ENCODE assay signal across 21 cellular contexts in genomic region chr5:2388005-2388361, GRCh38.
DNase-seq lines count a peak whose midpoint lies in the region; TF ChIP-seq lines count a peak whose summit lies in the region.
"Had no signal": no experiment of that assay in that cellular context is flagged by ENCODE, and none has a peak within 500 bp of the region (broad histone marks: within the 10 kb centered on the region; RNA-seq: fewer than 3 reads in every experiment).

No MANE protein-coding gene starts in this region.

- H4K8ac ChIP-seq in neuronal stem cell (ENCODE audit: low read depth, low read length) = no peak overlapping the region

- no peak overlapping the region for H3K4me3 ChIP-seq in neuronal stem cell (ENCODE audit: low read length in 2 of 2)
- peak overlapping the region in 1 of 4 donors; percentile 22 for H3K4me3 ChIP-seq in Peyer's patch

- peak overlapping the region; percentile 50 for H3K14ac ChIP-seq in neuronal stem cell (ENCODE audit: low read length)

- H3K4me1 ChIP-seq in neuronal stem cell (ENCODE audit: control insufficient read depth in 2 of 2, insufficient read depth in 1 of 2, low read depth in 1 of 2, low read length in 2 of 2) (peaks cover 10 to 15% of the 10 kb centered on the region in 2 donors), Peyer's patch (no peaks in the 10 kb centered on the region)

- peak overlapping the region; percentile 78 for H2BK5ac ChIP-seq in neuronal stem cell (ENCODE audit: low read length)

- H3K4ac ChIP-seq in neuronal stem cell (ENCODE audit: low read length) = no peak overlapping the region

- no peak overlapping the region for H4K91ac ChIP-seq in neuronal stem cell (ENCODE audit: low read depth, low read length, poor library complexity)

- H2BK120ac ChIP-seq in neuronal stem cell (ENCODE audit: low read depth, low read length) = no peak overlapping the region

- H3K79me1 ChIP-seq in neuronal stem cell (ENCODE audit: low read depth, low read length) = no peaks in the 10 kb centered on the region

- peak overlapping the region; percentile 77 for H3K18ac ChIP-seq in neuronal stem cell (ENCODE audit: low read length)

- no peak for TF ChIP-seq CTCF in glutamatergic neuron (IDR thresholded peaks at IDR 0.05; ENCODE audit: partially characterized antibody, unreplicated experiment)
- no peak for TF ChIP-seq CTCF in Peyer's patch (IDR thresholded peaks at IDR 0.05)
- no peak for TF ChIP-seq CTCF in progenitor cell of endocrine pancreas (IDR thresholded peaks at IDR 0.05; ENCODE audit: unreplicated experiment)

- H3K36me3 ChIP-seq in neuronal stem cell (replicated peaks in 1 of 2; ENCODE audit: control insufficient read depth in 2 of 2, insufficient read depth in 2 of 2, low read length in 2 of 2) (no peaks in the 10 kb centered on the region), Peyer's patch (no peaks in the 10 kb centered on the region)

- WGBS in neuronal stem cell (ENCODE audit: extremely low coverage in 2 of 2, insufficient read length in 2 of 2, insufficient replicate concordance in 1 of 2), 2 donors = no CpG with 5 or more reads among the region's 12 CpGs

- H3K36me3 Mint-ChIP-seq in glutamatergic neuron (ENCODE audit: unreplicated experiment) = peaks cover 4% of the 10 kb centered on the region
- no peaks in the 10 kb centered on the region for H3K36me3 Mint-ChIP-seq in progenitor cell of endocrine pancreas (ENCODE audit: insufficient read depth)
- H3K36me3 Mint-ChIP-seq: CD8-positive, alpha-beta memory T cell had no signal

- no peak overlapping the region for H3K9ac ChIP-seq in neuronal stem cell (ENCODE audit: low read depth, low read length, poor library complexity)

- H3K9me3 ChIP-seq in neuronal stem cell (replicated peaks in 1 of 2; ENCODE audit: control insufficient read depth in 2 of 2, insufficient read depth in 1 of 2, low read depth in 1 of 2, low read length in 2 of 2) = no peaks in the 10 kb centered on the region
- no peaks in the 10 kb centered on the region for H3K9me3 ChIP-seq in Peyer's patch

- peak overlapping the region; percentile 20 for H2AFZ ChIP-seq in neuronal stem cell (ENCODE audit: low read length)

- H3K4me2 ChIP-seq in neuronal stem cell (ENCODE audit: insufficient read depth, low read length, poor library complexity, severe bottlenecking) = no peak overlapping the region

- H3K27me3 ChIP-seq in neuronal stem cell (ENCODE audit: control insufficient read depth in 3 of 3, insufficient read depth in 3 of 3, low read depth in 1 of 3, low read length in 3 of 3) = no peaks in the 10 kb centered on the region
- H3K27me3 ChIP-seq in Peyer's patch = no peaks in the 10 kb centered on the region

- no peak for TF ChIP-seq POLR2A in Peyer's patch (IDR thresholded peaks at IDR 0.05)

- H3K4me3 Mint-ChIP-seq in glutamatergic neuron (ENCODE audit: unreplicated experiment) (peak overlapping the region; percentile 34), progenitor cell of endocrine pancreas (ENCODE audit: low read depth) (no peak overlapping the region)
- H3K4me3 Mint-ChIP-seq: CD8-positive, alpha-beta memory T cell had no signal

- H3K27me3 Mint-ChIP-seq in glutamatergic neuron (ENCODE audit: unreplicated experiment) (peaks cover 8% of the 10 kb centered on the region), progenitor cell of endocrine pancreas (peaks cover 70% of the 10 kb centered on the region)

- H3K4me1 Mint-ChIP-seq in glutamatergic neuron (ENCODE audit: low read depth, unreplicated experiment) (peaks cover 12% of the 10 kb centered on the region), progenitor cell of endocrine pancreas (ENCODE audit: low read depth) (no peaks in the 10 kb centered on the region)

- DNase-seq in Daoy (ENCODE audit: low read depth) = peak; percentile 25
- DNase-seq in NCI-H2171 treated with DMSO at 0.1 percent for 48 hours (lab: John Stamatoyannopoulos, UW) = peak; percentile 100
- DNase-seq in glutamatergic neuron = peak; percentile 43
- no peak for DNase-seq in neuronal stem cell (ENCODE audit: low spot score)
- DNase-seq in Peyer's patch = no peak
- DNase-seq in A172 (ENCODE audit: low spot score) = no peak
- no peak for DNase-seq in stimulated activated CD4-positive, alpha-beta T cell treated with anti-CD3 and anti-CD28 coated beads, Interleukin-4, amount 100 ng/mL, for 24 hours
- no peak for DNase-seq in progenitor cell of endocrine pancreas (ENCODE audit: low spot score, unreplicated experiment)
- DNase-seq: 8988T; Calu3; CD8-positive, alpha-beta memory T cell; DMS153; Karpas-422; NCI-H1417 treated with DMSO at 0.1 percent for 48 hours; NCI-H187 treated with DMSO at 0.1 percent for 48 hours; NCI-H226; NCI-H510A treated with DMSO at 0.1 percent for 48 hours; NCI-H82; OCI-M1; Right ventricle myocardium superior had no signal

- no peak overlapping the region for H3K27ac ChIP-seq in neuronal stem cell (replicated peaks; ENCODE audit: low read length)
- no peak overlapping the region for H3K27ac ChIP-seq in Peyer's patch
- H3K27ac ChIP-seq: C4-2B had no signal

- H2AK5ac ChIP-seq in neuronal stem cell (ENCODE audit: low read depth, low read length) = peak overlapping the region; percentile 6

- no peak overlapping the region for H3K23ac ChIP-seq in neuronal stem cell (ENCODE audit: low read depth, low read length, poor library complexity)

- H3K27ac Mint-ChIP-seq in glutamatergic neuron (ENCODE audit: unreplicated experiment) = peak overlapping the region; percentile 62
- H3K27ac Mint-ChIP-seq in progenitor cell of endocrine pancreas = no peak overlapping the region
- H3K27ac Mint-ChIP-seq: CD8-positive, alpha-beta memory T cell had no signal

- peak overlapping the region; percentile 47 for H2BK15ac ChIP-seq in neuronal stem cell (ENCODE audit: low read length)

- H2BK12ac ChIP-seq in neuronal stem cell (ENCODE audit: low read length) = no peak overlapping the region

- H3K9me3 Mint-ChIP-seq in glutamatergic neuron (ENCODE audit: unreplicated experiment) (peaks cover 5% of the 10 kb centered on the region), progenitor cell of endocrine pancreas (ENCODE audit: low read depth) (no peaks in the 10 kb centered on the region)

Comparison
In these comparisons a context has a peak if more than half of its experiments do, and no peak if none do; other contexts are left out.
1. DNase-seq: peak in Daoy (single experiment), NCI-H2171 treated with DMSO at 0.1 percent for 48 hours (single experiment) and glutamatergic neuron (single experiment); none in neuronal stem cell (single experiment), Peyer's patch (0 of 3), A172 (single experiment), stimulated activated CD4-positive, alpha-beta T cell treated with anti-CD3 and anti-CD28 coated beads, Interleukin-4, amount 100 ng/mL, for 24 hours (single experiment) and progenitor cell of endocrine pancreas (single experiment).